15 cellular contexts compared by ENCODE assay signal in the genomic region with DNA sequence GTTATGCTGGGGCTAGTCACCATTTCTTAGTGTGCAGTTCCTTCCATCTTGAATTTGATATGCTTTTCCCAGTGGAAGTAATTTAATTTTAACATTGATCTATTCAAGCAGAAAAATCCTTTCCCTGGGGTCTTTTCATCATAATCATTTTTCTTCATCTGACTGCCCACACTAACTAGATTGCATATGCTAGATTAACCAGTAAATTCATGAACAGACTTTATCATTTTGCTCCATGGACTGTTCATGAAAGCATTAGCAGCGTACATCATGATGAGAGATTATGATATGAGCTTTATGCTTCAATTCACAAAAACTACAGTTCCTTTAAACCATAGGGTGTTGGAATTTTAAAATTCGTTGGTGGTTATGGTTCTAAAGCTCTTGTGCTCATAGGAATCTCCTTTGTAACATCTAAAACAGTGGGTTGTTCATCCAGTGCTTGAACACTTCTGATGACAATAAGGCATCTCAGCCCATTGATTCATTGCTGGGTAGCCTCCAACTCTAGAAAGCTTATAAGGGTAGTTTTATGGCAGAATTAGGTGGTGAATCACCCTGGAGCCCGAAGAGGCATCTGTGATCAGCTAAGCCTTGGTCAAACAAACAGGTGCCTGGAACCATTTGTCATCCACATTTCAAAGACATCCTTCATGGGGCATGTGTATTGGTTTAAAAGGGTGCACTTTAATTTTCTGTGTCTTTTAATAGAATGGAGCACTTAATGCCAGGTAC.
DNase-seq lines count a peak whose midpoint lies in the region; ATAC-seq and TF ChIP-seq lines count a peak whose summit lies in the region.
"Had no signal": no experiment of that assay in that cellular context is flagged by ENCODE, and none has a peak within 500 bp of the region (broad histone marks: within the 10 kb centered on the region; RNA-seq: fewer than 3 reads in every experiment).

No MANE protein-coding gene starts in this region.

- no peaks in the 10 kb centered on the region for H3K9me3 ChIP-seq in CD8-positive, alpha-beta T cell (ENCODE audit: low read length)
- H3K9me3 ChIP-seq: left ventricle myocardium inferior had no signal

- no peak overlapping the region for H3K27ac Mint-ChIP-seq in CD8-positive, alpha-beta T cell
- H3K27ac Mint-ChIP-seq: activated naive CD8-positive, alpha-beta T cell treated with anti-CD3 and anti-CD28 coated beads, Interleukin-2, amount 10 ng/mL, durations not matched to agents 7 days and 5 days; CD4-positive, alpha-beta memory T cell; nephron progenitor cell had no signal

- peak; percentile 96 for DNase-seq in DMS53 treated with DMSO at 0.1 percent for 48 hours (lab: John Stamatoyannopoulos, UW; ENCODE audit: unreplicated experiment)
- DNase-seq in M059J (ENCODE audit: low read depth) = peak; percentile 80
- DNase-seq in SK-N-DZ (ENCODE audit: low spot score) = peak; percentile 93
- peak; percentile 20 for DNase-seq in glomerular visceral epithelial cell (ENCODE audit: extremely low spot score)
- no peak for DNase-seq in CD8-positive, alpha-beta T cell
- DNase-seq in occipital lobe (lab: John Stamatoyannopoulos, UW) = no peak
- DNase-seq: activated naive CD8-positive, alpha-beta T cell treated with anti-CD3 and anti-CD28 coated beads, Interleukin-2, amount 10 ng/mL, durations not matched to agents 7 days and 5 days; CD4-positive, alpha-beta memory T cell; left ventricle myocardium inferior; NCI-H1105; nephron progenitor cell; substantia nigra had no signal

- POLR2A ChIA-PET in CD8-positive, alpha-beta T cell (lab: Charles Lee) = no interaction called here

- ATAC-seq in GM18868 (IDR thresholded peaks at IDR 0.05; ENCODE audit: unreplicated experiment) (no peak), HG03442 (IDR thresholded peaks at IDR 0.05; ENCODE audit: unreplicated experiment) (no peak)
- ATAC-seq in CD8-positive, alpha-beta T cell = no peak

- intact Hi-C loops in CD8-positive, alpha-beta T cell (cut with DNase I, micrococcal nuclease) = no loop called here

- no peaks in the 10 kb centered on the region for H3K27me3 ChIP-seq in CD8-positive, alpha-beta T cell (ENCODE audit: insufficient read depth, low read length)

- H3K4me1 Mint-ChIP-seq in CD8-positive, alpha-beta T cell (ENCODE audit: low read depth) = no peaks in the 10 kb centered on the region
- H3K4me1 Mint-ChIP-seq: activated naive CD8-positive, alpha-beta T cell treated with anti-CD3 and anti-CD28 coated beads, Interleukin-2, amount 10 ng/mL, durations not matched to agents 7 days and 5 days had no signal

- H3K9me3 Mint-ChIP-seq in CD8-positive, alpha-beta T cell = no peaks in the 10 kb centered on the region
- H3K9me3 Mint-ChIP-seq: activated naive CD8-positive, alpha-beta T cell treated with anti-CD3 and anti-CD28 coated beads, Interleukin-2, amount 10 ng/mL, durations not matched to agents 7 days and 5 days; CD4-positive, alpha-beta memory T cell had no signal

- H3K36me3 Mint-ChIP-seq in CD8-positive, alpha-beta T cell = no peaks in the 10 kb centered on the region
- H3K36me3 Mint-ChIP-seq: activated naive CD8-positive, alpha-beta T cell treated with anti-CD3 and anti-CD28 coated beads, Interleukin-2, amount 10 ng/mL, durations not matched to agents 7 days and 5 days; CD4-positive, alpha-beta memory T cell had no signal

- TF ChIP-seq CTCF in CD8-positive, alpha-beta T cell (IDR thresholded peaks at IDR 0.05) = no peak

- H3K27me3 Mint-ChIP-seq in CD8-positive, alpha-beta T cell (ENCODE audit: low read depth) = peaks cover 8% of the 10 kb centered on the region

- CTCF ChIA-PET in CD8-positive, alpha-beta T cell (lab: Charles Lee) = no interaction called here

- H3K4me3 ChIP-seq in CD8-positive, alpha-beta T cell (ENCODE audit: low read depth, low read length) = no peak overlapping the region
- H3K4me3 ChIP-seq: left ventricle myocardium inferior, PC-9 had no signal

- no peaks in the 10 kb centered on the region for H3K36me3 ChIP-seq in CD8-positive, alpha-beta T cell (ENCODE audit: insufficient read depth, low read length)
- H3K36me3 ChIP-seq: left ventricle myocardium inferior had no signal

- no peak overlapping the region for H3K4me3 Mint-ChIP-seq in CD8-positive, alpha-beta T cell
- H3K4me3 Mint-ChIP-seq: activated naive CD8-positive, alpha-beta T cell treated with anti-CD3 and anti-CD28 coated beads, Interleukin-2, amount 10 ng/mL, durations not matched to agents 7 days and 5 days; CD4-positive, alpha-beta memory T cell; nephron progenitor cell had no signal

- no peak overlapping the region for H3K27ac ChIP-seq in CD8-positive, alpha-beta T cell (ENCODE audit: low read depth, low read length)
- H3K27ac ChIP-seq: left ventricle myocardium inferior, PC-9 had no signal

- no peaks in the 10 kb centered on the region for H3K4me1 ChIP-seq in CD8-positive, alpha-beta T cell (ENCODE audit: insufficient read depth, low read length)
- H3K4me1 ChIP-seq: left ventricle myocardium inferior had no signal

Comparison
In these comparisons a context has a peak if more than half of its experiments do, and no peak if none do; other contexts are left out.
1. DNase-seq: peak in DMS53 treated with DMSO at 0.1 percent for 48 hours (single experiment), M059J (single experiment), SK-N-DZ (single experiment) and glomerular visceral epithelial cell (single experiment); none in CD8-positive, alpha-beta T cell (0 of 7) and occipital lobe (single experiment).